In genomic region chr2:17627434-17627833, GRCh38 we compare ENCODE assay signal across 17 cellular contexts.
DNase-seq lines count a peak whose midpoint lies in the region; ATAC-seq, FAIRE-seq and TF ChIP-seq lines count a peak whose summit lies in the region.
"Had no signal": no experiment of that assay in that cellular context is flagged by ENCODE, and none has a peak within 500 bp of the region (broad histone marks: within the 10 kb centered on the region; RNA-seq: fewer than 3 reads in every experiment).

No MANE protein-coding gene starts in this region.

- H3K27ac Mint-ChIP-seq in progenitor cell of endocrine pancreas (peak overlapping the region; percentile 26), endothelial cell (ENCODE audit: unreplicated experiment) (no peak overlapping the region)
- no peak overlapping the region for H3K27ac Mint-ChIP-seq in activated naive CD8-positive, alpha-beta T cell treated with anti-CD3 and anti-CD28 coated beads, Interleukin-2, amount 50 U/mL, for 24 hours

- TF ChIP-seq CTCF in SK-N-SH (IDR thresholded peaks at IDR 0.05) (no peak), MM.1S (IDR thresholded peaks at IDR 0.05; ENCODE audit: low read length) (no peak), bronchial epithelial cell (IDR thresholded peaks at IDR 0.05; ENCODE audit: insufficient read depth, low read length, severe bottlenecking) (no peak), progenitor cell of endocrine pancreas (IDR thresholded peaks at IDR 0.05; ENCODE audit: unreplicated experiment) (no peak), endothelial cell (IDR thresholded peaks at IDR 0.05; ENCODE audit: unreplicated experiment) (no peak), GM10266 (IDR thresholded peaks at IDR 0.05; ENCODE audit: control insufficient read depth, insufficient read depth, low read depth, missing control alignments) (no peak)

- H3F3A ChIP-seq in SK-N-SH (replicated peaks; ENCODE audit: insufficient read depth), result no peaks in the 10 kb centered on the region
- H3F3A ChIP-seq in MM.1S (ENCODE audit: insufficient read depth, low read length), result peaks cover 14% of the 10 kb centered on the region

- H3K4me2 ChIP-seq in SK-N-SH, result no peak overlapping the region
- 0 out of 2 replicates have a peak overlapping the region, but pooled peaks have one; percentile 47 for H3K4me2 ChIP-seq in MM.1S (ENCODE audit: low read depth, low read length)

- H3K27ac ChIP-seq in SK-N-SH (ENCODE audit: low read depth in 2 of 2, low read length in 1 of 2) (no peak overlapping the region), MM.1S (ENCODE audit: low read length) (peak overlapping the region; percentile 53; the same call in 1 of the 2 replicates)
- H3K27ac ChIP-seq: 22Rv1, BLaER1 had no signal

- H3K4me3 ChIP-seq in SK-N-SH (ENCODE audit: low read depth in 2 of 2, low read length in 1 of 2), result no peak overlapping the region
- H3K4me3 ChIP-seq in MM.1S (ENCODE audit: low read length), result no peak overlapping the region
- no peak overlapping the region for H3K4me3 ChIP-seq in bronchial epithelial cell (ENCODE audit: low read depth, low read length)
- H3K4me3 ChIP-seq: BLaER1, HAP-1 had no signal

- H4K20me1 ChIP-seq in SK-N-SH (ENCODE audit: insufficient read depth) (no peaks in the 10 kb centered on the region), MM.1S (ENCODE audit: insufficient read depth, low read length) (no peaks in the 10 kb centered on the region)
- H4K20me1 ChIP-seq: BLaER1 had no signal

- no peaks in the 10 kb centered on the region for H3K9me3 ChIP-seq in SK-N-SH
- no peaks in the 10 kb centered on the region for H3K9me3 ChIP-seq in MM.1S (replicated peaks; ENCODE audit: insufficient read depth, low read length)

- CTCF ChIA-PET in SK-N-SH (lab: Yijun Ruan, JAX), result interaction anchor here (0.7 to 4.6 kb wide), 3 partner anchors 11 to 911 kb away, joined by 3 to 34 read pairs (median 4); no protein-coding TSS in a partner anchor

- peaks cover 11% of the 10 kb centered on the region for H3K9me3 Mint-ChIP-seq in progenitor cell of endocrine pancreas (ENCODE audit: low read depth)
- H3K9me3 Mint-ChIP-seq in activated naive CD8-positive, alpha-beta T cell treated with anti-CD3 and anti-CD28 coated beads, Interleukin-2, amount 50 U/mL, for 24 hours, result no peaks in the 10 kb centered on the region
- no peaks in the 10 kb centered on the region for H3K9me3 Mint-ChIP-seq in endothelial cell (ENCODE audit: unreplicated experiment)

- no peak for TF ChIP-seq RAD21 in SK-N-SH (IDR thresholded peaks at IDR 0.05; ENCODE audit: low read length)

- H3K79me2 ChIP-seq in SK-N-SH (ENCODE audit: insufficient read depth), result no peaks in the 10 kb centered on the region
- H3K79me2 ChIP-seq in MM.1S (ENCODE audit: low read length), result no peaks in the 10 kb centered on the region

- no peak for FAIRE-seq in bronchial epithelial cell (lab: Jason Lieb, UNC)
- FAIRE-seq: GM18507 had no signal

- ATAC-seq in SK-N-SH treated with all-trans-retinoic acid at 6 μM for 48 hours, result no peak
- ATAC-seq in activated naive CD8-positive, alpha-beta T cell treated with anti-CD3 and anti-CD28 coated beads, Interleukin-2, amount 50 U/mL, for 24 hours, result no peak
- ATAC-seq: PC-3 had no signal

- H3K9me2 ChIP-seq in SK-N-SH, result no peaks in the 10 kb centered on the region
- H3K9me2 ChIP-seq in MM.1S (replicated peaks; ENCODE audit: insufficient read depth, low read length), result no peaks in the 10 kb centered on the region

- H3K4me1 ChIP-seq in SK-N-SH (ENCODE audit: control insufficient read depth in 1 of 2, insufficient read depth in 2 of 2, low read depth in 1 of 2, low read length in 1 of 2), result peaks cover 3 to 5% of the 10 kb centered on the region in 2 experiments; a peak in 2 of 4 replicates
- H3K4me1 ChIP-seq in MM.1S (ENCODE audit: low read length), result peaks cover 26% of the 10 kb centered on the region
- H3K4me1 ChIP-seq: HAP-1 had no signal

- H2AFZ ChIP-seq in SK-N-SH (ENCODE audit: low read depth) (0 out of 2 replicates have a peak overlapping the region, but pooled peaks have one; percentile 26), MM.1S (ENCODE audit: low read length) (no peak overlapping the region)

- 49% methylated on average over 2 of the region's 2 CpGs for WGBS in SK-N-SH (ENCODE audit: low lambda C conversion rate)

- H3K36me3 Mint-ChIP-seq in progenitor cell of endocrine pancreas (ENCODE audit: insufficient read depth) (peaks cover 2% of the 10 kb centered on the region), endothelial cell (ENCODE audit: low read depth, unreplicated experiment) (peaks cover 20% of the 10 kb centered on the region)
- no peaks in the 10 kb centered on the region for H3K36me3 Mint-ChIP-seq in activated naive CD8-positive, alpha-beta T cell treated with anti-CD3 and anti-CD28 coated beads, Interleukin-2, amount 50 U/mL, for 24 hours (ENCODE audit: low read depth)

- H3K36me3 ChIP-seq in SK-N-SH (replicated peaks in 1 of 2; ENCODE audit: control insufficient read depth in 1 of 2, insufficient read depth in 2 of 2, low read length in 1 of 2) (no peaks in the 10 kb centered on the region), MM.1S (replicated peaks; ENCODE audit: insufficient read depth, low read length) (no peaks in the 10 kb centered on the region), bronchial epithelial cell (ENCODE audit: control insufficient read depth, insufficient read depth, low read length) (no peaks in the 10 kb centered on the region)
- H3K36me3 ChIP-seq: BLaER1, HAP-1 had no signal

- DNase-seq in SK-N-SH, result no peak
- peak; percentile 23 for DNase-seq in MM.1S
- DNase-seq in bronchial epithelial cell (ENCODE audit: low read depth), result peak; percentile 40
- DNase-seq in progenitor cell of endocrine pancreas (ENCODE audit: low spot score, unreplicated experiment), result no peak
- DNase-seq in activated naive CD8-positive, alpha-beta T cell treated with anti-CD3 and anti-CD28 coated beads, Interleukin-2, amount 50 U/mL, for 24 hours, result no peak
- DNase-seq in endothelial cell (ENCODE audit: low spot score), result no peak
- no peak for DNase-seq in GM10266 (ENCODE audit: extremely low spot score)
- DNase-seq: DMS153, NCI-H146, NCI-H2081 treated with DMSO at 0.1 percent for 48 hours, NCI-H2227 treated with DMSO at 0.1 percent for 48 hours, PC-3 had no signal

- H3K4me1 Mint-ChIP-seq in progenitor cell of endocrine pancreas (ENCODE audit: low read depth), result peaks cover 6% of the 10 kb centered on the region
- no peaks in the 10 kb centered on the region for H3K4me1 Mint-ChIP-seq in activated naive CD8-positive, alpha-beta T cell treated with anti-CD3 and anti-CD28 coated beads, Interleukin-2, amount 50 U/mL, for 24 hours
- H3K4me1 Mint-ChIP-seq in endothelial cell (ENCODE audit: unreplicated experiment), result peaks cover 3% of the 10 kb centered on the region

- no peaks in the 10 kb centered on the region for H3K27me3 Mint-ChIP-seq in progenitor cell of endocrine pancreas
- H3K27me3 Mint-ChIP-seq in activated naive CD8-positive, alpha-beta T cell treated with anti-CD3 and anti-CD28 coated beads, Interleukin-2, amount 50 U/mL, for 24 hours, result no peaks in the 10 kb centered on the region
- H3K27me3 Mint-ChIP-seq in endothelial cell (ENCODE audit: unreplicated experiment), result peaks cover 6% of the 10 kb centered on the region

- H3K27me3 ChIP-seq in SK-N-SH (ENCODE audit: insufficient read depth), result no peaks in the 10 kb centered on the region
- no peaks in the 10 kb centered on the region for H3K27me3 ChIP-seq in MM.1S (replicated peaks; ENCODE audit: insufficient read depth, low read length)
- H3K27me3 ChIP-seq in bronchial epithelial cell (ENCODE audit: control insufficient read depth, insufficient read depth, low read length), result no peaks in the 10 kb centered on the region
- H3K27me3 ChIP-seq: BLaER1 had no signal

- POLR2A ChIA-PET in SK-N-SH (lab: Yijun Ruan, JAX), result no interaction called here

- no peak overlapping the region for H3K9ac ChIP-seq in SK-N-SH
- H3K9ac ChIP-seq in MM.1S (ENCODE audit: low read length), result no peak overlapping the region
- H3K9ac ChIP-seq: BLaER1 had no signal

- no peak for TF ChIP-seq EP300 in SK-N-SH (IDR thresholded peaks at IDR 0.05; ENCODE audit: borderline replicate concordance in 1 of 2, low read depth in 1 of 2, low read length in 1 of 2)

- H3K4me3 Mint-ChIP-seq in progenitor cell of endocrine pancreas (ENCODE audit: low read depth) (no peak overlapping the region), endothelial cell (ENCODE audit: unreplicated experiment) (no peak overlapping the region)
- no peak overlapping the region for H3K4me3 Mint-ChIP-seq in activated naive CD8-positive, alpha-beta T cell treated with anti-CD3 and anti-CD28 coated beads, Interleukin-2, amount 50 U/mL, for 24 hours

TF ChIP-seq in SK-N-SH, 30 proteins besides CTCF, POLR2A, EP300 and RAD21 (continues in another document):
- no peak for TF ChIP-seq USF1 (IDR thresholded peaks at IDR 0.05; ENCODE audit: borderline replicate concordance, low read depth)
- TF ChIP-seq YY1 (IDR thresholded peaks at IDR 0.05; ENCODE audit: low read depth), result no peak

TF ChIP-seq in SK-N-SH treated with all-trans-retinoic acid at 6 μM for 48 hours, 23 proteins besides CTCF, POLR2A, EP300 and RAD21:
- TF ChIP-seq RARB (CRISPR knock-in tag; IDR thresholded peaks at IDR 0.05) (no peak), TOX (CRISPR knock-in tag; IDR thresholded peaks at IDR 0.05; ENCODE audit: borderline replicate concordance) (no peak), OSR1 (CRISPR knock-in tag; IDR thresholded peaks at IDR 0.05) (no peak)

Comparison
In these comparisons a context has a peak if more than half of its experiments do, and no peak if none do; other contexts are left out.
1. DNase-seq: peak in MM.1S (single experiment) and bronchial epithelial cell (single experiment); none in SK-N-SH (single experiment), progenitor cell of endocrine pancreas (single experiment), activated naive CD8-positive, alpha-beta T cell treated with anti-CD3 and anti-CD28 coated beads, Interleukin-2, amount 50 U/mL, for 24 hours (single experiment), endothelial cell (single experiment) and GM10266 (single experiment).